ENCODE assay signal across 1 cellular context in the genomic region with DNA sequence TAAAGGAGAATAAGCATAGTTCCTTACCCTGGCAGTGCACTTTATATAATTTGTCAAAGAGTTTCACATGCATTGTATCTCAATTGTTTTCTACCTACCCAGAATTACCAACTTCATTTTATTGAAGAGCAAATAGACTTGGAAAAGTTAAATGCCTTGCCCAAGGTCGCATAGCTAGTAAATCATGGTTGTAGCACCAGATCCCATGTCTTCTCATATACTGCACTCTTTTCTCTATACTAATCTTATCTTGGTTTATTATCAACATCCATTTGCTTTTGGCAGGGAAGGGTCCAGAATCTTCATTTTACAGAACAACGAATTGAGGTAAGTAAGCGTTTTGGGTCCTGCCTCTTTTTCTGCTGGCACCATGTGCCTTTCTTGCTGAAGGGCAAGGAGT. TPM values are rescaled to one million over a fixed set of nuclear protein-coding genes. Genes with fewer than 3 reads are reported as not detected.
"Had no signal": no experiment of that assay in that cellular context is flagged by ENCODE, and none has a peak within 500 bp of the region (broad histone marks: within the 10 kb centered on the region; RNA-seq: fewer than 3 reads in every experiment).

No MANE protein-coding gene starts in this region.

RNA-seq across cellular contexts. Expression of a gene that starts 46.9 kb away (rescaled TPM):
- total RNA-seq: HT1080 had no signal
